Comparison of ENCODE assay signal across 1 cellular context in the genomic region with DNA sequence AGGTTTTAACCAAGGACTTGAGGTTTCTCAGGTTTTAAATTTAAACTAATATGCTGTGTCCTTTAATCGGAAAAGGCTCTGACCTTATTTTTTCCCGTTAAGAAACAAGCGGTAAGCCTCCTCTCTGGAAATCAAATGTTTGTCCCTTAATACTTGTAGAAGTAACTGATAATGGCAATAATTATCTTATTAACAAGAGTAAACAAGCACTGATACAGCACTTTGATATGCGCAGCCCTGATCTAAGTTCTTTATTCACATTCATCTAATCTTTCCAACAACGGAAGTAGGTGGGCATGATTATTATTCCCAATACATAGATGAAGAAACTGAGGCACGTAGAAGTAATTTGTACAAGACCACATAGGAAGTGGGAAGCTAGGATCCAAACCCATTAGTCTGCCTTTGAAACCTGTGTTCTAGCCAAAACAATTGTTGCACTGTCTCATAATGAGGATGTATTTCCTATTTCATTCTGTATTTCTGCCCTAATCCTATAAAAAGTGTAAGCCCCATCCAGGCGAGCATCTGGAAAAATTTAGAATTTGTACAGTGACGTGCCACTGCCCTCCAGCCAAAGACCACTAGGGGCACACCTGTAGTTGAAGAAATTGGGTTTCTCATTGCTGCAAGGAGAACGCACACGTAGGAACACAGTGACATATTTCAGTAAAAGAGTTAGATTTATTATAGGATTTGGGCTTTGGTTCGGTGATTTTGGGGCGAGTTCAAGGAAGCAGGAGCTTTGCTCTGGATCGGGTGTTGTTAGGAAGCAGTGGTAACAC.
TF ChIP-seq lines count a peak whose summit lies in the region.

No MANE protein-coding gene starts in this region.

TF ChIP-seq in IMR-90, 13 proteins besides CTCF, POLR2A, EP300 and RAD21:
- TF ChIP-seq FOS (IDR thresholded peaks at IDR 0.05; ENCODE audit: low read depth, low read length) = no peak
- no peak for TF ChIP-seq USF2 (IDR thresholded peaks at IDR 0.05; ENCODE audit: low read depth, low read length)
- TF ChIP-seq MAFK (IDR thresholded peaks at IDR 0.05; ENCODE audit: low read depth, low read length) = no peak
- no peak for TF ChIP-seq SMC3 (IDR thresholded peaks at IDR 0.05; ENCODE audit: low read depth, low read length)
- no peak for TF ChIP-seq ELK1 (IDR thresholded peaks at IDR 0.05; ENCODE audit: borderline replicate concordance, low read depth, low read length)
- TF ChIP-seq BHLHE40 (IDR thresholded peaks at IDR 0.05; ENCODE audit: low read depth, low read length) = no peak
- no peak for TF ChIP-seq RFX5 (IDR thresholded peaks at IDR 0.05; ENCODE audit: low read depth, low read length)
- no peak for TF ChIP-seq MAZ (IDR thresholded peaks at IDR 0.05; ENCODE audit: borderline replicate concordance, low read depth, low read length)
- TF ChIP-seq NFE2L2 (IDR thresholded peaks at IDR 0.05; ENCODE audit: low read depth, low read length) = no peak
- no peak for TF ChIP-seq CEBPB (IDR thresholded peaks at IDR 0.05; ENCODE audit: low read depth, low read length)
- TF ChIP-seq MXI1 (IDR thresholded peaks at IDR 0.05; ENCODE audit: borderline replicate concordance, low read depth, low read length) = no peak
- no peak for TF ChIP-seq CHD1 (IDR thresholded peaks at IDR 0.05; ENCODE audit: low read depth, low read length)
- no peak for TF ChIP-seq RCOR1 (IDR thresholded peaks at IDR 0.05; ENCODE audit: insufficient replicate concordance, low read length)
